In the genomic region with DNA sequence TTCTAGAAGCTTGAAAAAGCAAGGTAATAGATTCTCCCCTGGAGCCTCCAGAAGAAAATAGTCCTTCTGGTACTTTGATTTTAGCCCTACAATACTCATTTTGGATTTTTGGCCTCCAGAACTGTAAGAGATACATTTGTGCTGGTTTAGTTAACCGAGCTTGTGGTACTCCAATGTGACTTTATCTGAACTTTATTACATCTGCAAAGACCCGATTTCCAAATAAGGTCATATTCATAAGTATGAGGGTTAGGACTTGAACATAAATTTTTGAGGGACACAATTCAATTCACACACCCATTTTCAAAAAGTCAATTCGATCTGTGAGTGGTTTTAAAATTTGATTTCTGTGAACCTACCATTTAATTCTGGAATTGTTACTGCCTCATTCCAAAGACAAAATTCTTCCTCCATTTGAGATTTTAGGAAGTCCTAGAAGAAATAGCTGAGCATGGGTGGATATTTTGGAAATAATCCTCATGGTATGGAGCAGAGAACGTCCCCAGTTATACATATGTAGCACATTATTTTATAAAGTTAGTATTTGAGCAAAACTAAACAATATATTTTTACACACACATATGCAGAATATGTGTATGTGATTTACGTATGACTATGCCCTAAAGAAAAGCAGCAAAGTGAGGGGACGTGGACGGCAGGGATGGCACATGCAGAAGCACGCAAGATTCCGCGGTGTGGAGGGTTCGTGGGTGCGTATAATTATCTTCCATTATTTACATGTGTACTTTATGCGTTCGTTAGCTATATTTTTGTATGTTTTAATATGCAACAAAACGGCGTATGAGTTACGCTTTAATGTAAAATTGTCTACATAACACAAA, we compare ENCODE assay signal across 1 cellular context.
TF ChIP-seq lines count a peak whose summit lies in the region.

No MANE protein-coding gene starts in this region.

TF ChIP-seq in HepG2, 621 proteins besides CTCF, POLR2A, EP300 and RAD21 (continued from another document):
- TF ChIP-seq, protein P1, sequence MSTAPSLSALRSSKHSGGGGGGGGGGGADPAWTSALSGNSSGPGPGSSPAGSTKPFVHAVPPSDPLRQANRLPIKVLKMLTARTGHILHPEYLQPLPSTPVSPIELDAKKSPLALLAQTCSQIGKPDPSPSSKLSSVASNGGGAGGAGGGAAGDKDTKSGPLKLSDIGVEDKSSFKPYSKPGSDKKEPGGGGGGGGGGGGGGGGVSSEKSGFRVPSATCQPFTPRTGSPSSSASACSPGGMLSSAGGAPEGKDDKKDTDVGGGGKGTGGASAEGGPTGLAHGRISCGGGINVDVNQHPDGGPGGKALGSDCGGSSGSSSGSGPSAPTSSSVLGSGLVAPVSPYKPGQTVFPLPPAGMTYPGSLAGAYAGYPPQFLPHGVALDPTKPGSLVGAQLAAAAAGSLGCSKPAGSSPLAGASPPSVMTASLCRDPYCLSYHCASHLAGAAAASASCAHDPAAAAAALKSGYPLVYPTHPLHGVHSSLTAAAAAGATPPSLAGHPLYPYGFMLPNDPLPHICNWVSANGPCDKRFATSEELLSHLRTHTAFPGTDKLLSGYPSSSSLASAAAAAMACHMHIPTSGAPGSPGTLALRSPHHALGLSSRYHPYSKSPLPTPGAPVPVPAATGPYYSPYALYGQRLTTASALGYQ (CRISPR knock-in tag; IDR thresholded peaks at IDR 0.05), result 0 out of 2 replicates have a peak, but pooled peaks have one; percentile 8
- TF ChIP-seq, protein P2, sequence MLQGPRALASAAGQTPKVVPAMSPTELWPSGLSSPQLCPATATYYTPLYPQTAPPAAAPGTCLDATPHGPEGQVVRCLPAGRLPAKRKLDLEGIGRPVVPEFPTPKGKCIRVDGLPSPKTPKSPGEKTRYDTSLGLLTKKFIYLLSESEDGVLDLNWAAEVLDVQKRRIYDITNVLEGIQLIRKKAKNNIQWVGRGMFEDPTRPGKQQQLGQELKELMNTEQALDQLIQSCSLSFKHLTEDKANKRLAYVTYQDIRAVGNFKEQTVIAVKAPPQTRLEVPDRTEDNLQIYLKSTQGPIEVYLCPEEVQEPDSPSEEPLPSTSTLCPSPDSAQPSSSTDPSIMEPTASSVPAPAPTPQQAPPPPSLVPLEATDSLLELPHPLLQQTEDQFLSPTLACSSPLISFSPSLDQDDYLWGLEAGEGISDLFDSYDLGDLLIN (CRISPR knock-in tag; IDR thresholded peaks at IDR 0.05; ENCODE audit: borderline replicate concordance), result no peak
- TF ChIP-seq, protein P3, sequence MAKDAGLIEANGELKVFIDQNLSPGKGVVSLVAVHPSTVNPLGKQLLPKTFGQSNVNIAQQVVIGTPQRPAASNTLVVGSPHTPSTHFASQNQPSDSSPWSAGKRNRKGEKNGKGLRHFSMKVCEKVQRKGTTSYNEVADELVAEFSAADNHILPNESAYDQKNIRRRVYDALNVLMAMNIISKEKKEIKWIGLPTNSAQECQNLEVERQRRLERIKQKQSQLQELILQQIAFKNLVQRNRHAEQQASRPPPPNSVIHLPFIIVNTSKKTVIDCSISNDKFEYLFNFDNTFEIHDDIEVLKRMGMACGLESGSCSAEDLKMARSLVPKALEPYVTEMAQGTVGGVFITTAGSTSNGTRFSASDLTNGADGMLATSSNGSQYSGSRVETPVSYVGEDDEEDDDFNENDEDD (CRISPR knock-in tag; IDR thresholded peaks at IDR 0.05; ENCODE audit: borderline replicate concordance), result no peak
- TF ChIP-seq, protein P4, sequence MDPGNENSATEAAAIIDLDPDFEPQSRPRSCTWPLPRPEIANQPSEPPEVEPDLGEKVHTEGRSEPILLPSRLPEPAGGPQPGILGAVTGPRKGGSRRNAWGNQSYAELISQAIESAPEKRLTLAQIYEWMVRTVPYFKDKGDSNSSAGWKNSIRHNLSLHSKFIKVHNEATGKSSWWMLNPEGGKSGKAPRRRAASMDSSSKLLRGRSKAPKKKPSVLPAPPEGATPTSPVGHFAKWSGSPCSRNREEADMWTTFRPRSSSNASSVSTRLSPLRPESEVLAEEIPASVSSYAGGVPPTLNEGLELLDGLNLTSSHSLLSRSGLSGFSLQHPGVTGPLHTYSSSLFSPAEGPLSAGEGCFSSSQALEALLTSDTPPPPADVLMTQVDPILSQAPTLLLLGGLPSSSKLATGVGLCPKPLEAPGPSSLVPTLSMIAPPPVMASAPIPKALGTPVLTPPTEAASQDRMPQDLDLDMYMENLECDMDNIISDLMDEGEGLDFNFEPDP (CRISPR knock-in tag; conservative IDR thresholded peaks at IDR 0.05), result 0 out of 2 replicates have a peak, but pooled peaks have one; percentile 11
- TF ChIP-seq POLR2G (IDR thresholded peaks at IDR 0.05; ENCODE audit: low read depth, low read length), result no peak
- TF ChIP-seq, protein P5, sequence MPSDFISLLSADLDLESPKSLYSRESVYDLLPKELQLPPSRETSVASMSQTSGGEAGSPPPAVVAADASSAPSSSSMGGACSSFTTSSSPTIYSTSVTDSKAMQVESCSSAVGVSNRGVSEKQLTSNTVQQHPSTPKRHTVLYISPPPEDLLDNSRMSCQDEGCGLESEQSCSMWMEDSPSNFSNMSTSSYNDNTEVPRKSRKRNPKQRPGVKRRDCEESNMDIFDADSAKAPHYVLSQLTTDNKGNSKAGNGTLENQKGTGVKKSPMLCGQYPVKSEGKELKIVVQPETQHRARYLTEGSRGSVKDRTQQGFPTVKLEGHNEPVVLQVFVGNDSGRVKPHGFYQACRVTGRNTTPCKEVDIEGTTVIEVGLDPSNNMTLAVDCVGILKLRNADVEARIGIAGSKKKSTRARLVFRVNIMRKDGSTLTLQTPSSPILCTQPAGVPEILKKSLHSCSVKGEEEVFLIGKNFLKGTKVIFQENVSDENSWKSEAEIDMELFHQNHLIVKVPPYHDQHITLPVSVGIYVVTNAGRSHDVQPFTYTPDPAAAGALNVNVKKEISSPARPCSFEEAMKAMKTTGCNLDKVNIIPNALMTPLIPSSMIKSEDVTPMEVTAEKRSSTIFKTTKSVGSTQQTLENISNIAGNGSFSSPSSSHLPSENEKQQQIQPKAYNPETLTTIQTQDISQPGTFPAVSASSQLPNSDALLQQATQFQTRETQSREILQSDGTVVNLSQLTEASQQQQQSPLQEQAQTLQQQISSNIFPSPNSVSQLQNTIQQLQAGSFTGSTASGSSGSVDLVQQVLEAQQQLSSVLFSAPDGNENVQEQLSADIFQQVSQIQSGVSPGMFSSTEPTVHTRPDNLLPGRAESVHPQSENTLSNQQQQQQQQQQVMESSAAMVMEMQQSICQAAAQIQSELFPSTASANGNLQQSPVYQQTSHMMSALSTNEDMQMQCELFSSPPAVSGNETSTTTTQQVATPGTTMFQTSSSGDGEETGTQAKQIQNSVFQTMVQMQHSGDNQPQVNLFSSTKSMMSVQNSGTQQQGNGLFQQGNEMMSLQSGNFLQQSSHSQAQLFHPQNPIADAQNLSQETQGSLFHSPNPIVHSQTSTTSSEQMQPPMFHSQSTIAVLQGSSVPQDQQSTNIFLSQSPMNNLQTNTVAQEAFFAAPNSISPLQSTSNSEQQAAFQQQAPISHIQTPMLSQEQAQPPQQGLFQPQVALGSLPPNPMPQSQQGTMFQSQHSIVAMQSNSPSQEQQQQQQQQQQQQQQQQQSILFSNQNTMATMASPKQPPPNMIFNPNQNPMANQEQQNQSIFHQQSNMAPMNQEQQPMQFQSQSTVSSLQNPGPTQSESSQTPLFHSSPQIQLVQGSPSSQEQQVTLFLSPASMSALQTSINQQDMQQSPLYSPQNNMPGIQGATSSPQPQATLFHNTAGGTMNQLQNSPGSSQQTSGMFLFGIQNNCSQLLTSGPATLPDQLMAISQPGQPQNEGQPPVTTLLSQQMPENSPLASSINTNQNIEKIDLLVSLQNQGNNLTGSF (CRISPR knock-in tag; IDR thresholded peaks at IDR 0.05), result no peak
- TF ChIP-seq, protein P6, sequence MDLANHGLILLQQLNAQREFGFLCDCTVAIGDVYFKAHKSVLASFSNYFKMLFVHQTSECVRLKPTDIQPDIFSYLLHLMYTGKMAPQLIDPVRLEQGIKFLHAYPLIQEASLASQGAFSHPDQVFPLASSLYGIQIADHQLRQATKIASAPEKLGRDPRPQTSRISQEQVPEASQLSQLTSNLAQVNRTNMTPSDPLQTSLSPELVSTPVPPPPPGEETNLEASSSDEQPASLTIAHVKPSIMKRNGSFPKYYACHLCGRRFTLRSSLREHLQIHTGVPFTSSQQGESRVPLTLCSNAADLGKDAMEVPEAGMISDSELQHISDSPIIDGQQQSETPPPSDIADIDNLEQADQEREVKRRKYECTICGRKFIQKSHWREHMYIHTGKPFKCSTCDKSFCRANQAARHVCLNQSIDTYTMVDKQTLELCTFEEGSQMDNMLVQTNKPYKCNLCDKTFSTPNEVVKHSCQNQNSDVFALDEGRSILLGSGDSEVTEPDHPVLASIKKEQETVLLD (CRISPR knock-in tag; IDR thresholded peaks at IDR 0.05; ENCODE audit: low read depth), result no peak
- TF ChIP-seq, protein P7, sequence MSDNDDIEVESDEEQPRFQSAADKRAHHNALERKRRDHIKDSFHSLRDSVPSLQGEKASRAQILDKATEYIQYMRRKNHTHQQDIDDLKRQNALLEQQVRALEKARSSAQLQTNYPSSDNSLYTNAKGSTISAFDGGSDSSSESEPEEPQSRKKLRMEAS (IDR thresholded peaks at IDR 0.05), result no peak
- no peak for TF ChIP-seq ZNF703 (CRISPR knock-in tag; IDR thresholded peaks at IDR 0.05; ENCODE audit: borderline replicate concordance)
- TF ChIP-seq, protein P8, sequence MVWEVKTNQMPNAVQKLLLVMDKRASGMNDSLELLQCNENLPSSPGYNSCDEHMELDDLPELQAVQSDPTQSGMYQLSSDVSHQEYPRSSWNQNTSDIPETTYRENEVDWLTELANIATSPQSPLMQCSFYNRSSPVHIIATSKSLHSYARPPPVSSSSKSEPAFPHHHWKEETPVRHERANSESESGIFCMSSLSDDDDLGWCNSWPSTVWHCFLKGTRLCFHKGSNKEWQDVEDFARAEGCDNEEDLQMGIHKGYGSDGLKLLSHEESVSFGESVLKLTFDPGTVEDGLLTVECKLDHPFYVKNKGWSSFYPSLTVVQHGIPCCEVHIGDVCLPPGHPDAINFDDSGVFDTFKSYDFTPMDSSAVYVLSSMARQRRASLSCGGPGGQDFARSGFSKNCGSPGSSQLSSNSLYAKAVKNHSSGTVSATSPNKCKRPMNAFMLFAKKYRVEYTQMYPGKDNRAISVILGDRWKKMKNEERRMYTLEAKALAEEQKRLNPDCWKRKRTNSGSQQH (CRISPR knock-in tag; IDR thresholded peaks at IDR 0.05; ENCODE audit: low read depth), result no peak
- no peak for TF ChIP-seq U2AF1 (optimal IDR thresholded peaks at IDR 0.05; ENCODE audit: low read depth, low read length)
- no peak for TF ChIP-seq ZNF670 (CRISPR knock-in tag; IDR thresholded peaks at IDR 0.05; ENCODE audit: borderline replicate concordance)
- TF ChIP-seq, protein P9, sequence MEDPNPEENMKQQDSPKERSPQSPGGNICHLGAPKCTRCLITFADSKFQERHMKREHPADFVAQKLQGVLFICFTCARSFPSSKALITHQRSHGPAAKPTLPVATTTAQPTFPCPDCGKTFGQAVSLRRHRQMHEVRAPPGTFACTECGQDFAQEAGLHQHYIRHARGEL (CRISPR knock-in tag; IDR thresholded peaks at IDR 0.05), result no peak
- TF ChIP-seq REPIN1 (CRISPR knock-in tag; IDR thresholded peaks at IDR 0.05; ENCODE audit: borderline replicate concordance, low read depth), result no peak
- no peak for TF ChIP-seq MIER2 (CRISPR knock-in tag; IDR thresholded peaks at IDR 0.05)
- no peak for TF ChIP-seq SRSF1 (optimal IDR thresholded peaks at IDR 0.05; ENCODE audit: low read depth, low read length)
- TF ChIP-seq, protein P10, sequence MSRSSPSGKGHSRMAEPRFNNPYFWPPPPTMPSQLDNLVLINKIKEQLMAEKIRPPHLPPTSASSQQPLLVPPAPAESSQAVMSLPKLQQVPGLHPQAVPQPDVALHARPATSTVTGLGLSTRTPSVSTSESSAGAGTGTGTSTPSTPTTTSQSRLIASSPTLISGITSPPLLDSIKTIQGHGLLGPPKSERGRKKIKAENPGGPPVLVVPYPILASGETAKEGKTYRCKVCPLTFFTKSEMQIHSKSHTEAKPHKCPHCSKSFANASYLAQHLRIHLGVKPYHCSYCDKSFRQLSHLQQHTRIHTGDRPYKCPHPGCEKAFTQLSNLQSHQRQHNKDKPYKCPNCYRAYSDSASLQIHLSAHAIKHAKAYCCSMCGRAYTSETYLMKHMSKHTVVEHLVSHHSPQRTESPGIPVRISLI (CRISPR knock-in tag; IDR thresholded peaks at IDR 0.05; ENCODE audit: borderline replicate concordance), result no peak
- TF ChIP-seq ARID2 (CRISPR knock-in tag; IDR thresholded peaks at IDR 0.05; ENCODE audit: borderline replicate concordance), result no peak
- TF ChIP-seq TARDBP (CRISPR knock-in tag; IDR thresholded peaks at IDR 0.05), result no peak
- no peak for TF ChIP-seq PHF20 (CRISPR knock-in tag; IDR thresholded peaks at IDR 0.05)
- no peak for TF ChIP-seq ZNF737 (CRISPR knock-in tag; IDR thresholded peaks at IDR 0.05; ENCODE audit: borderline replicate concordance)
- TF ChIP-seq REL (CRISPR knock-in tag; conservative IDR thresholded peaks at IDR 0.05), result no peak
- no peak for TF ChIP-seq ZNF629 (CRISPR knock-in tag; conservative IDR thresholded peaks at IDR 0.05)
